In the genomic region with DNA sequence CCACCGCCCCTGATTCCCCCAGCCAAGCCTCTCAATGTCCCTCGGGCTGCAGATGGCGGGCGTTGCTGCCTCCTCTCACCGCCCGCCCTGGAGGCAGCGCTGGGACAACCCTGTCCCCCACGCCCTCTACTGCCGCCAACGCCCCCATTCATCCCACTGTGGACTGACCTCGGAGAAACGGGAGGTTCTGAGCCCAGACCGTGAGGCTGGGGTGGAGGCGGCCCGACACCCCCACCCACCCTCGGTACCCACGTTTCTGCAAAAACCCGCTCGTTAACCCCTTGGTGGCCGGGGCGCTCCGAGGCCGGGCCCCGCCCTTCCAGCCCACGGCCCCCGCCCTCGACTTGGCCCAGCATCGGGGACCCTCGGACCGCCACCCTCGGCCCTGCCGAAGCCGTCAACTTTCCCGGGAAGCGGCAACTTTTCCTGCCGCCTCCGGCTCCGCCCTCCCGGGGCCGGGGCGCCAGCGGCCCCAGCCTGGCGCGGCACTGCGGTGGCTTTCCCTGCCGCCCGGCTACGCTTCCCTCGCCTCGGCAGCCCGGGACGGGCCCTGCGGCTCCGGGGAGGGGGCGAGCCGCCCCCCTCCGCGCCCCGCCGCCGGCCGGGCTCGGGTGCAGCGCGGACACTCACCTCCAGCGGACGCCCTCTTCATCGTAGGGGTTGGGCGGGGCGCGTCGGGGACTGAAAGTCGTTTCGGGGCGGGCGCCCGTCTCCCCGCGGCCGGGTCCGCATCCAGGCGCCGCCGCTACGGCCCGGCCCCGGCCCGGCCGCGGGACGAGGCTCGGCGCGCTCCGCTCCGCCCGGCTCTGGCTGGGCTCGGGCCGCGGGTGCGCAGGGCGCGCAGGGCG, we compare ENCODE assay signal across 1 cellular context.
TF ChIP-seq lines count a peak whose summit lies in the region.

No MANE protein-coding gene starts in this region.

TF ChIP-seq in HCT116, 20 proteins besides CTCF, POLR2A, EP300 and RAD21 (continued from another document):
- TF ChIP-seq, protein P1, sequence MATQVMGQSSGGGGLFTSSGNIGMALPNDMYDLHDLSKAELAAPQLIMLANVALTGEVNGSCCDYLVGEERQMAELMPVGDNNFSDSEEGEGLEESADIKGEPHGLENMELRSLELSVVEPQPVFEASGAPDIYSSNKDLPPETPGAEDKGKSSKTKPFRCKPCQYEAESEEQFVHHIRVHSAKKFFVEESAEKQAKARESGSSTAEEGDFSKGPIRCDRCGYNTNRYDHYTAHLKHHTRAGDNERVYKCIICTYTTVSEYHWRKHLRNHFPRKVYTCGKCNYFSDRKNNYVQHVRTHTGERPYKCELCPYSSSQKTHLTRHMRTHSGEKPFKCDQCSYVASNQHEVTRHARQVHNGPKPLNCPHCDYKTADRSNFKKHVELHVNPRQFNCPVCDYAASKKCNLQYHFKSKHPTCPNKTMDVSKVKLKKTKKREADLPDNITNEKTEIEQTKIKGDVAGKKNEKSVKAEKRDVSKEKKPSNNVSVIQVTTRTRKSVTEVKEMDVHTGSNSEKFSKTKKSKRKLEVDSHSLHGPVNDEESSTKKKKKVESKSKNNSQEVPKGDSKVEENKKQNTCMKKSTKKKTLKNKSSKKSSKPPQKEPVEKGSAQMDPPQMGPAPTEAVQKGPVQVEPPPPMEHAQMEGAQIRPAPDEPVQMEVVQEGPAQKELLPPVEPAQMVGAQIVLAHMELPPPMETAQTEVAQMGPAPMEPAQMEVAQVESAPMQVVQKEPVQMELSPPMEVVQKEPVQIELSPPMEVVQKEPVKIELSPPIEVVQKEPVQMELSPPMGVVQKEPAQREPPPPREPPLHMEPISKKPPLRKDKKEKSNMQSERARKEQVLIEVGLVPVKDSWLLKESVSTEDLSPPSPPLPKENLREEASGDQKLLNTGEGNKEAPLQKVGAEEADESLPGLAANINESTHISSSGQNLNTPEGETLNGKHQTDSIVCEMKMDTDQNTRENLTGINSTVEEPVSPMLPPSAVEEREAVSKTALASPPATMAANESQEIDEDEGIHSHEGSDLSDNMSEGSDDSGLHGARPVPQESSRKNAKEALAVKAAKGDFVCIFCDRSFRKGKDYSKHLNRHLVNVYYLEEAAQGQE (IDR thresholded peaks at IDR 0.05; ENCODE audit: low read depth), result no peak
- TF ChIP-seq CEBPB (IDR thresholded peaks at IDR 0.05; ENCODE audit: low read depth), result no peak
